In the genomic region with DNA sequence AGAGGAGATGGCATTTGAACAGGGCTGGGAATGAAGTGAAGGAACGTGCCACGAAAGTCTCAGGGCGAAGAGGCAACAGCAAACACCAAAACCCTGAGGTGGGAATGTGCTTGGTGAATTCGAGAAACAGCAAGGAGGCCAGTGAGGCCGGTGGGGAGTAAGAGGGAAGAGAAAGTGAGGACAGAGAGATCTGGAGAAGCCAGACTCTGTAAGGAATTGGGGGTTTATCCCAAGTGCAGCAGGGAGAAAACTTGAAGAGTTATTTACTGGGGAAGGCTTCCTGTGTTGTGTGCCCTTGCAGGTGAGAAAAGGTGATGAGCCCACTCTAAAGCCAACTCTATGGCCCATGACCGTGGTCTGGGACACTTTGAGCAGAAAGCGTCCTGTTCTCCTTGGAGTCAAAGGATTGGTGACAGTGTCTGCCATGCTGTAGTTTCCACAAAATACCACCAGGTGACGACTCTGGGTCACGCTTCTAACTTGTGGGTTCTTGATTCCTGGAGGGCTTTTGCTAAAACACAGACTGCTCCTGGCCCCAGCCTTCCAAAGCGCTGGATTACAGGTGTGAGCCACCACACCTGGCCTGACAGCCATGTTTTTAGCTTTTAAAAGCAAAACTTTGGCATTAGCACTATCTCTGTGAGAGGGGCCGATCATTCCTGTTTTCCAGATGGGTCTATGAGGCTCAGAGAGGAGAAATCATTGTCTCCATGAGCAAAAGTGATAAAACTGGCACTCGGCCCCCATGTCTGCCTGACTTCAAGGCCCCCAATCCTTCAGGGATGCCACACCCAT, we compare ENCODE assay signal across 8 cellular contexts. TPM values are rescaled to one million over a fixed set of nuclear protein-coding genes. Genes with fewer than 3 reads are reported as not detected.
DNase-seq lines count a peak whose midpoint lies in the region; ATAC-seq, FAIRE-seq and TF ChIP-seq lines count a peak whose summit lies in the region.

No MANE protein-coding gene starts in this region.

- TF ChIP-seq RAD21 in GM12878 (IDR thresholded peaks at IDR 0.05; ENCODE audit: insufficient read depth, low read depth, low read length), result peak; percentile 94

- no peak overlapping the region for H2AFZ ChIP-seq in GM12878 (ENCODE audit: control insufficient read depth, low read depth, low read length)

- H3K4me1 ChIP-seq in GM12878 (ENCODE audit: control insufficient read depth, insufficient read depth, low read length) (no peaks in the 10 kb centered on the region), spleen (peaks cover 0 to 4% (median 0%) of the 10 kb centered on the region in 6 donors)

- no TSS peak for BruUV-seq in GM12878 (replicated peaks; lab: Mats Ljungman, UMichigan)

- no peak overlapping the region for H3K9ac ChIP-seq in GM12878 (ENCODE audit: control insufficient read depth, insufficient read depth, low read length)

- intact Hi-C loops in GM12878 (cut with micrococcal nuclease; ENCODE audit: unreplicated experiment), result loop anchor here (1.0 kb wide), 3 partner anchors 84 to 178 kb away; no protein-coding TSS in a partner anchor
- intact Hi-C loops in spleen (cut with DNase I; ENCODE audit: low total_unique reads), result loop anchor here (10.0 kb wide), 1 partner anchor 83 kb away; no protein-coding TSS in a partner anchor

- H3K36me3 ChIP-seq in GM12878 (ENCODE audit: control insufficient read depth in 2 of 2, insufficient read depth in 2 of 2, low read length in 1 of 2) (no peaks in the 10 kb centered on the region), spleen (no peaks in the 10 kb centered on the region)

- RAD21 ChIA-PET in GM12878 (lab: Charles Lee; ENCODE audit: unreplicated experiment), result interaction anchor here (0.6 to 3.2 kb wide), 15 partner anchors 18 to 207 kb away, joined by 3 to 35 read pairs (median 4); partner anchors contain the start of gene CSNK2A1

- H3K4me2 ChIP-seq in GM12878 (ENCODE audit: control insufficient read depth, insufficient read depth), result no peak overlapping the region

- TF ChIP-seq EP300 in GM12878 (IDR thresholded peaks at IDR 0.05; ENCODE audit: borderline replicate concordance in 1 of 2, control insufficient read depth in 1 of 2, low read depth in 2 of 2, low read length in 2 of 2), result no peak

- no peak for TF ChIP-seq POLR2A in GM12878 (IDR thresholded peaks at IDR 0.05; ENCODE audit: low read depth, low read length)
- TF ChIP-seq POLR2A in spleen (IDR thresholded peaks at IDR 0.05), result no peak

- POLR2A ChIA-PET in GM12878 (lab: Charles Lee), result interaction anchor here (0.9 kb wide), 1 partner anchor 84 kb away, joined by 3 read pairs; no protein-coding TSS in a partner anchor

- no peak overlapping the region for H3K27ac ChIP-seq in GM12878 (ENCODE audit: control insufficient read depth, insufficient read depth)
- no peak overlapping the region for H3K27ac ChIP-seq in spleen

- in situ Hi-C loops in GM12878 (cut with MboI), result loop anchor here (5.0 kb wide), 2 partner anchors 86 to 181 kb away; no protein-coding TSS in a partner anchor

- TF ChIP-seq CTCF in AG10803 (conservative IDR thresholded peaks at IDR 0.05; ENCODE audit: low read length), result peak; percentile 99
- peak; percentile 95 to 99 (median 99); a peak in 5 of 6 replicates for TF ChIP-seq CTCF in GM12878 (IDR thresholded peaks at IDR 0.05 in 2 of 3, conservative IDR thresholded peaks at IDR 0.05 in 1 of 3; ENCODE audit: control insufficient read depth in 2 of 3, extremely low read depth in 1 of 3, insufficient read depth in 1 of 3, low read depth in 3 of 3, low read length in 3 of 3)
- peak; percentile 53 to 87 (median 82) for TF ChIP-seq CTCF in spleen (IDR thresholded peaks at IDR 0.05 in 8 of 11, conservative IDR thresholded peaks at IDR 0.05 in 3 of 11)

- no peak overlapping the region for H3K4me3 ChIP-seq in AG10803 (ENCODE audit: low read length)
- H3K4me3 ChIP-seq in GM12878, result no peak overlapping the region
- H3K4me3 ChIP-seq in spleen, result no peak overlapping the region

- ATAC-seq in GM18868 (IDR thresholded peaks at IDR 0.05; ENCODE audit: unreplicated experiment), result peak; percentile 71
- ATAC-seq in GM12878, result peak; percentile 93
- no peak for ATAC-seq in HG03342 (IDR thresholded peaks at IDR 0.05; ENCODE audit: unreplicated experiment)

- no peaks in the 10 kb centered on the region for H3K79me2 ChIP-seq in GM12878 (ENCODE audit: control insufficient read depth, insufficient read depth, low read length)

- H3K27me3 ChIP-seq in GM12878 (replicated peaks in 1 of 2; ENCODE audit: control insufficient read depth in 2 of 2, insufficient read depth in 2 of 2, low read length in 1 of 2) (no peaks in the 10 kb centered on the region; a peak in 1 of 4 replicates), spleen (replicated peaks in 1 of 7) (peaks cover 0 to 29% (median 0%) of the 10 kb centered on the region in 7 donors)

- peak; percentile 83 for FAIRE-seq in GM12878 (lab: Jason Lieb, UNC)

- DNase-seq in AG10803 (ENCODE audit: low read depth) (peak; percentile 59), NCI-H1417 treated with DMSO at 0.1 percent for 48 hours (lab: John Stamatoyannopoulos, UW) (peak; percentile 16), T-helper 2 cell (peak in 3 of 5 experiments; percentile 4 to 51 (median 21)), GM12878 (ENCODE audit: low read depth, low spot score) (no peak), iPS-NIHi7 (ENCODE audit: extremely low spot score) (peak; percentile 85), spleen (no peak)

- CTCF ChIA-PET in GM12878 (lab: Yijun Ruan, JAX), result interaction anchor here (0.6 to 6.5 kb wide), 22 partner anchors 10 to 207 kb away, joined by 3 to 190 read pairs (median 4); partner anchors contain the start of gene CSNK2A1

- SMC1A ChIA-PET in GM12878 (lab: Charles Lee; ENCODE audit: uncharacterized antibody, unreplicated experiment), result interaction anchor here (0.8 to 5.1 kb wide), 16 partner anchors 9 to 207 kb away, joined by 3 to 75 read pairs (median 3); no protein-coding TSS in a partner anchor

- H3K9me3 ChIP-seq in GM12878 (replicated peaks; ENCODE audit: control insufficient read depth, insufficient read depth, low read length) (no peaks in the 10 kb centered on the region), spleen (no peaks in the 10 kb centered on the region)

- WGBS in GM12878 (ENCODE audit: insufficient coverage, insufficient replicate concordance, low lambda C conversion rate, missing lambda C conversion rate), result 35% methylated on average over 12 of the region's 12 CpGs
- 36 to 44% (median 39%) methylated on average over 12 of the region's 12 CpGs for WGBS in spleen, 5 donors

- no peaks in the 10 kb centered on the region for H4K20me1 ChIP-seq in GM12878 (ENCODE audit: control insufficient read depth, insufficient read depth)

TF ChIP-seq in GM12878, 131 proteins besides CTCF, POLR2A, EP300 and RAD21 (continues in another document):
- TF ChIP-seq ATF3 (IDR thresholded peaks at IDR 0.05; ENCODE audit: borderline replicate concordance, extremely low read depth, low read depth, low read length), result no peak
- TF ChIP-seq CHD2 (IDR thresholded peaks at IDR 0.05; ENCODE audit: borderline replicate concordance, low read depth, low read length), result no peak
- peak; percentile 24; the same call in 1 of the 2 replicates for TF ChIP-seq IKZF1 (conservative IDR thresholded peaks at IDR 0.05)
- TF ChIP-seq SREBF1 (IDR thresholded peaks at IDR 0.05; ENCODE audit: low read length), result no peak
- peak; percentile 99 for TF ChIP-seq SMC3 (IDR thresholded peaks at IDR 0.05; ENCODE audit: borderline replicate concordance, low read length)
- 0 out of 4 replicates have a peak, but pooled peaks of 1 of the 2 experiments have one; percentile 9 for TF ChIP-seq BHLHE40 (IDR thresholded peaks at IDR 0.05; ENCODE audit: borderline replicate concordance in 1 of 2, low read depth in 2 of 2, low read length in 1 of 2)

RNA-seq across cellular contexts. Expression of gene CSNK2A1, which starts 18.0 kb away (rescaled TPM):
- total RNA-seq in GM12878 (2013; cell fraction: nucleolus; rRNA removed), result 350 and 361 TPM in 2 replicates
- total RNA-seq in GM12878 (2014; rRNA removed), result 96.2 and 103 TPM in 2 replicates
- total RNA-seq in GM12878 (2014; rRNA removed; fragmentation: Illumina TruSeq; extraction: Trizol), result 141 and 143 TPM in 2 replicates
- total RNA-seq in GM12878 (2021), result 124 and 135 TPM in 2 replicates
- 40.3 TPM for polyA plus RNA-seq in GM12878 (2011; ENCODE audit: low read depth)
- polyA plus RNA-seq in GM12878 (2011; rRNA removed), result 119 and 125 TPM in 2 replicates
- polyA plus RNA-seq in GM12878 (2011; cell fraction: cytosol; rRNA removed), result 86.3 and 107 TPM in 2 replicates
- polyA plus RNA-seq in GM12878 (2011; cell fraction: nucleus; rRNA removed), result 119 and 122 TPM in 2 replicates
- 75.4 and 109 TPM in 2 replicates for polyA plus RNA-seq in GM12878 (2012)
- 199 and 233 TPM in 2 replicates for polyA plus RNA-seq in GM12878 (2014; fragmentation: Illumina TruSeq; extraction: Trizol)
- 10 to 100 TPM; 47.6 to 56.5 TPM for polyA plus RNA-seq in GM12878 (2014; fragmentation: Nextera tagmentation; extraction: Ambion mirVana)
- 75.4 and 78.6 TPM in 2 replicates for polyA plus RNA-seq in GM12878 (2014; rRNA removed)
- polyA plus RNA-seq in GM12878 (2016; fragmentation: Nextera tagmentation; extraction: Ambion mirVana), result 10 to 100 TPM; 93.8 TPM
- polyA minus RNA-seq in GM12878 (2011; rRNA and poly(A)+ RNA removed), result 151 and 205 TPM in 2 replicates
- polyA minus RNA-seq in GM12878 (2011; cell fraction: cytosol; rRNA and poly(A)+ RNA removed), result 59.9 and 66.4 TPM in 2 replicates
- polyA minus RNA-seq in GM12878 (2011; cell fraction: nucleus; rRNA and poly(A)+ RNA removed), result 72.5 and 111 TPM in 2 replicates
- total RNA-seq in spleen, result 10 to 100 TPM; 80.2 to 92.9 (median 88.8) TPM
- polyA plus RNA-seq in spleen, result 10 to 100 TPM; 16.4 to 25.6 (median 19.5) TPM

RNA-seq across cellular contexts. Expression of gene TCF15, which starts 48.5 kb away (rescaled TPM):
- not detected in 2 replicates for total RNA-seq in GM12878 (2013; cell fraction: nucleolus; rRNA removed)
- not detected in 2 replicates for total RNA-seq in GM12878 (2014; rRNA removed)
- total RNA-seq in GM12878 (2014; rRNA removed; fragmentation: Illumina TruSeq; extraction: Trizol), result not detected in 2 replicates
- total RNA-seq in GM12878 (2021), result not detected in 2 replicates
- not detected for polyA plus RNA-seq in GM12878 (2011; ENCODE audit: low read depth)
- polyA plus RNA-seq in GM12878 (2011; rRNA removed), result 0.08 TPM in 1 of 2 replicates, not detected in the other
- 0.07 and 0.10 TPM in 2 replicates for polyA plus RNA-seq in GM12878 (2011; cell fraction: cytosol; rRNA removed)
- 0.07 TPM in 1 of 2 replicates, not detected in the other for polyA plus RNA-seq in GM12878 (2011; cell fraction: nucleus; rRNA removed)
- 0.41 and 0.42 TPM in 2 replicates for polyA plus RNA-seq in GM12878 (2012)
- polyA plus RNA-seq in GM12878 (2014; fragmentation: Illumina TruSeq; extraction: Trizol), result not detected in 2 replicates
- not detected for polyA plus RNA-seq in GM12878 (2014; fragmentation: Nextera tagmentation; extraction: Ambion mirVana)
- not detected in 2 replicates for polyA plus RNA-seq in GM12878 (2014; rRNA removed)
- polyA plus RNA-seq in GM12878 (2016; fragmentation: Nextera tagmentation; extraction: Ambion mirVana), result not detected
- polyA minus RNA-seq in GM12878 (2011; rRNA and poly(A)+ RNA removed), result not detected in 2 replicates
- polyA minus RNA-seq in GM12878 (2011; cell fraction: cytosol; rRNA and poly(A)+ RNA removed), result not detected in 2 replicates
- not detected in 2 replicates for polyA minus RNA-seq in GM12878 (2011; cell fraction: nucleus; rRNA and poly(A)+ RNA removed)
- total RNA-seq in spleen, result under 1 TPM in 1 of 7 donors, not detected in 6; 0.22 TPM
- polyA plus RNA-seq in spleen, result under 1 TPM in 2 of 3 donors, not detected in 1; 0.06 to 0.21 TPM

Comparison
In these comparisons a context has a peak if more than half of its experiments do, and no peak if none do; other contexts are left out.
1. DNase-seq: peak in AG10803 (single experiment), NCI-H1417 treated with DMSO at 0.1 percent for 48 hours (single experiment), T-helper 2 cell (3 of 5) and iPS-NIHi7 (single experiment); none in GM12878 (single experiment) and spleen (single experiment).
2. Peak in every context shown above with its lines, with median percentiles within 50 percentile points of each other: CTCF ChIP-seq.